9 cellular contexts compared by ENCODE assay signal in genomic region chr7:101817930-101818698, GRCh38. TPM values are rescaled to one million over a fixed set of nuclear protein-coding genes. Genes with fewer than 3 reads are reported as not detected.
DNase-seq lines count a peak whose midpoint lies in the region; ATAC-seq and TF ChIP-seq lines count a peak whose summit lies in the region.
"Had no signal": no experiment of that assay in that cellular context is flagged by ENCODE, and none has a peak within 500 bp of the region (broad histone marks: within the 10 kb centered on the region; RNA-seq: fewer than 3 reads in every experiment).

No MANE protein-coding gene starts in this region.

- H3K4me3 Mint-ChIP-seq in naive B cell, result peak overlapping the region; percentile 78 to 94 (median 88)

- H3K9me1 ChIP-seq in IMR-90 (ENCODE audit: insufficient read depth, low read length), result peaks cover 3% of the 10 kb centered on the region; the same call in 1 of the 2 replicates

- TF ChIP-seq CTCF in AG10803 (conservative IDR thresholded peaks at IDR 0.05; ENCODE audit: low read length), result no peak
- no peak for TF ChIP-seq CTCF in IMR-90 (conservative IDR thresholded peaks at IDR 0.05; ENCODE audit: low read depth, low read length)
- TF ChIP-seq CTCF in choroid plexus epithelial cell (conservative IDR thresholded peaks at IDR 0.05; ENCODE audit: low read depth, low read length), result no peak

- no peak for TF ChIP-seq RAD21 in IMR-90 (IDR thresholded peaks at IDR 0.05; ENCODE audit: low read length)

- no peak overlapping the region for H2BK120ac ChIP-seq in IMR-90 (ENCODE audit: low read depth, low read length)

- POLR2A ChIA-PET in IMR-90 (lab: Charles Lee; ENCODE audit: unreplicated experiment), result no interaction called here

- no peak overlapping the region for H4K5ac ChIP-seq in IMR-90 (ENCODE audit: low read depth, low read length)

- TF ChIP-seq POLR2A in IMR-90 (IDR thresholded peaks at IDR 0.05; ENCODE audit: low read depth, low read length), result no peak

- peaks cover 5 to 51% of the 10 kb centered on the region in 2 experiments for H3K79me1 ChIP-seq in IMR-90 (ENCODE audit: low read depth in 1 of 2, low read length in 2 of 2)

- peak overlapping the region; percentile 53 for H3K9ac ChIP-seq in IMR-90 (ENCODE audit: low read depth, low read length)

- no peaks in the 10 kb centered on the region for H3K27me3 ChIP-seq in IMR-90 (ENCODE audit: control insufficient read depth, insufficient read depth, low read length)

- intact Hi-C loops in IMR-90 (cut with micrococcal nuclease), result loop anchor here (2.0 to 10.0 kb wide), 6 partner anchors 64 to 419 kb away; no protein-coding TSS in a partner anchor

- H3K4ac ChIP-seq in IMR-90 (ENCODE audit: low read depth, low read length), result peak overlapping the region; percentile 59; the same call in 1 of the 2 replicates

- no TSS peak for BruUV-seq in IMR-90 (replicated peaks; lab: Mats Ljungman, UMichigan)

- no CpG with 5 or more reads among the region's 13 CpGs for WGBS in IMR-90 (ENCODE audit: extremely low coverage in 2 of 2, insufficient read length in 1 of 2), 2 experiments

- H3K56ac ChIP-seq in IMR-90 (ENCODE audit: extremely low read depth, insufficient read depth, low read length), result no peak overlapping the region

- no peak overlapping the region for H4K8ac ChIP-seq in IMR-90 (ENCODE audit: low read depth in 2 of 2, low read length in 2 of 2)

- peak; percentile 33 for DNase-seq in AG10803 (ENCODE audit: low read depth)
- DNase-seq in IMR-90, result peak; percentile 47
- DNase-seq in choroid plexus epithelial cell (ENCODE audit: low read depth), result peak; percentile 69
- DNase-seq in naive B cell, result no peak
- no peak for DNase-seq in 8988T
- DNase-seq in amniotic stem cell (lab: John Stamatoyannopoulos, UW), result no peak
- DNase-seq: SW 1271 had no signal

- CTCF ChIA-PET in IMR-90 (lab: Yijun Ruan, JAX), result no interaction called here

- H2BK15ac ChIP-seq in IMR-90 (ENCODE audit: low read depth, low read length), result no peak overlapping the region

- H3K4me3 ChIP-seq in AG10803 (ENCODE audit: low read length) (peak overlapping the region; percentile 58), IMR-90 (ENCODE audit: insufficient read depth, low read depth, low read length) (peak overlapping the region; percentile 69), choroid plexus epithelial cell (ENCODE audit: low read depth, low read length) (peak overlapping the region; percentile 66)

- H3K36me3 Mint-ChIP-seq in naive B cell, result no peaks in the 10 kb centered on the region

- no peaks in the 10 kb centered on the region for H3K36me3 ChIP-seq in IMR-90 (ENCODE audit: control insufficient read depth, insufficient read depth, low read length)

- H4K20me1 ChIP-seq in IMR-90 (ENCODE audit: insufficient read depth, low read length), result peaks cover 44% of the 10 kb centered on the region

- peak overlapping the region; percentile 90 for H3K4me2 ChIP-seq in IMR-90 (ENCODE audit: low read depth, low read length)

- peak overlapping the region; percentile 65 for H2AFZ ChIP-seq in IMR-90 (replicated peaks; ENCODE audit: low read length, poor library complexity)

- H3K4me1 ChIP-seq in IMR-90 (ENCODE audit: control insufficient read depth, insufficient read depth, low read length), result peaks cover 13% of the 10 kb centered on the region

- dilution Hi-C loops in IMR-90 (cut with HindIII; ENCODE audit: low sequenced_read_pairs, unreplicated experiment), result no loop called here

- peak overlapping the region; percentile 15; the same call in 1 of the 2 replicates for H3K27ac ChIP-seq in IMR-90 (ENCODE audit: insufficient read depth, low read length)

- H3K27me3 Mint-ChIP-seq in naive B cell, result no peaks in the 10 kb centered on the region

- H2AK9ac ChIP-seq in IMR-90 (replicated peaks; ENCODE audit: low read depth, low read length, poor library complexity), result peak overlapping the region; percentile 66

- H3K23ac ChIP-seq in IMR-90 (ENCODE audit: low read depth, low read length), result peak overlapping the region; percentile 77

- in situ Hi-C loops in IMR-90 (cut with MboI; ENCODE audit: low sequenced_read_pairs), result loop anchor here (10.0 kb wide), 1 partner anchor 417 kb away; no protein-coding TSS in a partner anchor

- no peak overlapping the region for H2BK5ac ChIP-seq in IMR-90 (ENCODE audit: low read depth, low read length, poor library complexity, severe bottlenecking)

- H3K18ac ChIP-seq in IMR-90 (ENCODE audit: low read depth, low read length), result no peak overlapping the region

- no peaks in the 10 kb centered on the region for H3K9me3 ChIP-seq in IMR-90 (ENCODE audit: control insufficient read depth, insufficient read depth, low read length)

- 0 out of 2 replicates have a peak overlapping the region, but pooled peaks have one; percentile 1 for H2AK5ac ChIP-seq in IMR-90 (ENCODE audit: low read depth, low read length)

- peak overlapping the region; percentile 10; the same call in 1 of the 2 replicates for H3K14ac ChIP-seq in IMR-90 (replicated peaks; ENCODE audit: low read depth, low read length)

- H4K91ac ChIP-seq in IMR-90 (ENCODE audit: insufficient read depth, low read depth, low read length), result peak overlapping the region; percentile 35; the same call in 1 of the 2 replicates

- no peaks in the 10 kb centered on the region for H3K9me3 Mint-ChIP-seq in naive B cell

- H2BK20ac ChIP-seq in IMR-90 (ENCODE audit: low read depth, low read length), result no peak overlapping the region

- no peak for ATAC-seq in IMR-90 (ENCODE audit: low read depth)
- ATAC-seq in naive B cell (ENCODE audit: low read depth in 2 of 2), result no peak
- ATAC-seq in HG03196 (IDR thresholded peaks at IDR 0.05; ENCODE audit: unreplicated experiment), result no peak
- ATAC-seq in GM21576 (IDR thresholded peaks at IDR 0.05; ENCODE audit: unreplicated experiment), result no peak

- H3K4me1 Mint-ChIP-seq in naive B cell, result peaks cover 23 to 30% (median 28%) of the 10 kb centered on the region in 3 donors

- peak overlapping the region; percentile 27 to 91 (median 54) for H3K27ac Mint-ChIP-seq in naive B cell

TF ChIP-seq in IMR-90, 13 proteins besides CTCF, POLR2A, EP300 and RAD21:
- peak; percentile 55; the same call in 1 of the 2 replicates for TF ChIP-seq NFE2L2 (IDR thresholded peaks at IDR 0.05; ENCODE audit: low read depth, low read length)
- no peak for TF ChIP-seq SMC3 (IDR thresholded peaks at IDR 0.05; ENCODE audit: low read depth, low read length)

RNA-seq across cellular contexts. Expression of gene CUX1, which starts 0.7 kb away (rescaled TPM):
- 19.7 TPM in 2 replicates for total RNA-seq in IMR-90 (2012; rRNA removed)
- polyA plus RNA-seq in IMR-90 (2012; rRNA removed) (45.2 and 46.4 TPM in 2 replicates), naive B cell (ENCODE audit: low read depth in 6 of 6) (10 to 100 TPM in 5 of 6 donors, under 1 TPM in 1; 0.66 to 31.5 (median 14.5) TPM)
- polyA plus RNA-seq in IMR-90 (2012; cell fraction: cytosol; rRNA removed), result 45.4 and 65.3 TPM in 2 replicates
- polyA plus RNA-seq in IMR-90 (2012; cell fraction: nucleus; rRNA removed; ENCODE audit: low replicate concordance), result 19.7 and 27.9 TPM in 2 replicates

Comparison
In these comparisons a context has a peak if more than half of its experiments do, and no peak if none do; other contexts are left out.
1. DNase-seq: peak in AG10803 (single experiment), IMR-90 (single experiment) and choroid plexus epithelial cell (single experiment); none in naive B cell (single experiment), 8988T (single experiment) and amniotic stem cell (single experiment).
2. Peak in every context shown above with its lines, with median percentiles within 50 percentile points of each other: H3K4me3 ChIP-seq.